In genomic region chr13:102772042-102772425, GRCh38 we compare ENCODE assay signal across 10 cellular contexts. TPM values are rescaled to one million over a fixed set of nuclear protein-coding genes. Genes with fewer than 3 reads are reported as not detected.
DNase-seq lines count a peak whose midpoint lies in the region; ATAC-seq, FAIRE-seq and TF ChIP-seq lines count a peak whose summit lies in the region.
"Had no signal": no experiment of that assay in that cellular context is flagged by ENCODE, and none has a peak within 500 bp of the region (broad histone marks: within the 10 kb centered on the region; RNA-seq: fewer than 3 reads in every experiment).

No MANE protein-coding gene starts in this region.

- WGBS in psoas muscle, 3 donors, result 89 to 95% (median 91%) methylated on average over 16 of the region's 16 CpGs

- H3K36me3 ChIP-seq in astrocyte (ENCODE audit: insufficient read depth, low read length) (peaks cover 3% of the 10 kb centered on the region), psoas muscle (ENCODE audit: insufficient read depth in 1 of 2, low read depth in 1 of 2) (peaks cover 0 to 8% of the 10 kb centered on the region in 2 donors), colonic mucosa (no peaks in the 10 kb centered on the region), H7 (replicated peaks; ENCODE audit: control insufficient read depth, insufficient read depth, low read length) (no peaks in the 10 kb centered on the region)

- H3K4me2 ChIP-seq in astrocyte (ENCODE audit: low read length), result peak overlapping the region; percentile 87

- TF ChIP-seq CTCF in astrocyte (IDR thresholded peaks at IDR 0.05; ENCODE audit: insufficient read depth, low read depth, low read length) (no peak), psoas muscle (IDR thresholded peaks at IDR 0.05) (no peak), colonic mucosa (IDR thresholded peaks at IDR 0.05) (no peak)

- no peak for DNase-seq in activated T-cell treated with anti-CD3 and anti-CD28 coated beads, Interleukin-2, amount 50 U/mL, for 24 hours
- DNase-seq in activated T-cell treated with anti-CD3 and anti-CD28 coated beads, Interleukin-2, amount 50 U/mL, for 48 hours, result no peak
- DNase-seq in MV-4-11 (lab: John Stamatoyannopoulos, UW) (peak; percentile 47), astrocyte (ENCODE audit: low read depth) (no peak), psoas muscle (no peak), colonic mucosa (no peak), H7 (no peak)
- no peak for DNase-seq in activated CD4-positive, CD25-positive, alpha-beta regulatory T cell treated with anti-CD3 and anti-CD28 coated beads, Interleukin-2, amount 50 U/mL, for 72 hours
- DNase-seq: activated naive CD4-positive, alpha-beta T cell treated with anti-CD3 and anti-CD28 coated beads, Interleukin-2, amount 50 U/mL, for 16 hours; NCI-H1417 treated with DMSO at 0.1 percent for 48 hours had no signal

- H2AFZ ChIP-seq in astrocyte (ENCODE audit: low read depth, low read length), result no peak overlapping the region

- no peak for FAIRE-seq in astrocyte (lab: Jason Lieb, UNC)

- ATAC-seq in psoas muscle, result no peak

- H3K9me3 ChIP-seq in astrocyte (ENCODE audit: insufficient read depth, low read depth, low read length) (no peaks in the 10 kb centered on the region), psoas muscle (no peaks in the 10 kb centered on the region), colonic mucosa (no peaks in the 10 kb centered on the region)

- H3K4me3 ChIP-seq in astrocyte (ENCODE audit: insufficient read depth, low read depth, low read length) (no peak overlapping the region), psoas muscle (peak overlapping the region; percentile 95), colonic mucosa (no peak overlapping the region), H7 (ENCODE audit: insufficient read depth, low read depth, low read length) (no peak overlapping the region)

- no peaks in the 10 kb centered on the region for H3K9me3 Mint-ChIP-seq in activated T-cell treated with anti-CD3 and anti-CD28 coated beads, Interleukin-2, amount 50 U/mL, for 24 hours
- H3K9me3 Mint-ChIP-seq in astrocyte (ENCODE audit: unreplicated experiment), result peaks cover 3% of the 10 kb centered on the region

- H4K20me1 ChIP-seq in astrocyte (ENCODE audit: insufficient read depth, low read length), result no peaks in the 10 kb centered on the region

- peaks cover 17% of the 10 kb centered on the region for H3K79me2 ChIP-seq in astrocyte (ENCODE audit: insufficient read depth, low read length)

- peaks cover 45% of the 10 kb centered on the region for H3K36me3 Mint-ChIP-seq in activated T-cell treated with anti-CD3 and anti-CD28 coated beads, Interleukin-2, amount 50 U/mL, for 24 hours (ENCODE audit: low read depth)
- no peaks in the 10 kb centered on the region for H3K36me3 Mint-ChIP-seq in astrocyte (ENCODE audit: low read depth, unreplicated experiment)

- H3K4me1 ChIP-seq in astrocyte (ENCODE audit: insufficient read depth, low read length) (peaks cover 5% of the 10 kb centered on the region), psoas muscle (peaks cover 5% of the 10 kb centered on the region), colonic mucosa (no peaks in the 10 kb centered on the region)

- peaks cover 47% of the 10 kb centered on the region for H3K4me1 Mint-ChIP-seq in activated T-cell treated with anti-CD3 and anti-CD28 coated beads, Interleukin-2, amount 50 U/mL, for 24 hours (ENCODE audit: low read depth)
- H3K4me1 Mint-ChIP-seq in astrocyte (ENCODE audit: low read depth, unreplicated experiment), result peaks cover 3% of the 10 kb centered on the region

- intact Hi-C loops in psoas muscle (cut with DNase I) (no loop called here), colonic mucosa (cut with DNase I) (loop anchor here (10.0 kb wide), 2 partner anchors 73 to 187 kb away; partner anchors contain the start of gene ERCC5)

- H3K27ac Mint-ChIP-seq in activated T-cell treated with anti-CD3 and anti-CD28 coated beads, Interleukin-2, amount 50 U/mL, for 24 hours, result peak overlapping the region; percentile 44
- no peak overlapping the region for H3K27ac Mint-ChIP-seq in astrocyte (ENCODE audit: unreplicated experiment)

- H3K27me3 Mint-ChIP-seq in activated T-cell treated with anti-CD3 and anti-CD28 coated beads, Interleukin-2, amount 50 U/mL, for 24 hours, result no peaks in the 10 kb centered on the region
- H3K27me3 Mint-ChIP-seq in astrocyte (ENCODE audit: low read depth, unreplicated experiment), result peaks cover 2% of the 10 kb centered on the region

- H3K4me3 Mint-ChIP-seq in activated T-cell treated with anti-CD3 and anti-CD28 coated beads, Interleukin-2, amount 50 U/mL, for 24 hours, result peak overlapping the region; percentile 90
- H3K4me3 Mint-ChIP-seq in astrocyte (ENCODE audit: unreplicated experiment), result peak overlapping the region; percentile 51

- H3K9ac ChIP-seq in astrocyte (ENCODE audit: low read length) (no peak overlapping the region), colonic mucosa (ENCODE audit: low read depth in 2 of 2, low read length in 2 of 2) (no peak overlapping the region)

- H3K27ac ChIP-seq in astrocyte (ENCODE audit: low read depth, low read length) (no peak overlapping the region), psoas muscle (no peak overlapping the region), colonic mucosa (no peak overlapping the region)

- H3K27me3 ChIP-seq in astrocyte (ENCODE audit: insufficient read depth, low read length), result no peaks in the 10 kb centered on the region
- H3K27me3 ChIP-seq in psoas muscle (ENCODE audit: insufficient read depth in 3 of 3, low read length in 2 of 3), result no peaks in the 10 kb centered on the region
- H3K27me3 ChIP-seq in colonic mucosa, result no peaks in the 10 kb centered on the region
- H3K27me3 ChIP-seq in H7 (ENCODE audit: control insufficient read depth, insufficient read depth, low read length), result peaks cover 11% of the 10 kb centered on the region; the same call in 1 of the 2 replicates

RNA-seq across cellular contexts. Expression of gene TEX30, which starts 1.6 kb away (rescaled TPM):
- 5.7 and 5.8 TPM in 2 replicates for total RNA-seq in astrocyte
- 1 to 10 TPM; 4.8 to 6.9 (median 6.4) TPM for total RNA-seq in psoas muscle
- 10 to 100 TPM; 16.0 to 20.6 (median 16.6) TPM for polyA plus RNA-seq in psoas muscle
- 1 to 10 TPM; 3.7 to 8.3 TPM for total RNA-seq in colonic mucosa
- 15.4 and 16.1 TPM in 2 replicates for total RNA-seq in H7 (2014; rRNA removed; shearing (Covaris generic))

RNA-seq across cellular contexts. Expression of gene POGLUT2, which starts 26.7 kb away (rescaled TPM):
- total RNA-seq in astrocyte (15.1 and 16.8 TPM in 2 replicates), psoas muscle (1 to 10 TPM in 1 of 4 donors, under 1 TPM in 3; 0.69 to 1.4 (median 0.87) TPM), colonic mucosa (1 to 10 TPM; 1.3 to 2.8 TPM)
- polyA plus RNA-seq in psoas muscle, result 1 to 10 TPM in 2 of 3 donors, under 1 TPM in 1; 0.96 to 1.9 (median 1.4) TPM
- 23.8 and 25.1 TPM in 2 replicates for total RNA-seq in H7 (2014; rRNA removed; shearing (Covaris generic))

RNA-seq across cellular contexts. Expression of gene BIVM, which starts 26.9 kb away (rescaled TPM):
- 13.3 and 18.7 TPM in 2 replicates for total RNA-seq in astrocyte
- 10 to 100 TPM; 14.9 to 19.9 (median 17.6) TPM for total RNA-seq in psoas muscle
- 10 to 100 TPM in 2 of 3 donors, 1 to 10 TPM in 1; 7.9 to 24.6 (median 10.9) TPM for polyA plus RNA-seq in psoas muscle
- total RNA-seq in colonic mucosa, result 10 to 100 TPM; 11.8 to 15.5 TPM
- total RNA-seq in H7 (2014; rRNA removed; shearing (Covaris generic)), result 7.8 and 10.0 TPM in 2 replicates
